ENCODE assay signal across 8 cellular contexts in genomic region chr10:133329401-133330202, GRCh38. TPM values are rescaled to one million over a fixed set of nuclear protein-coding genes. Genes with fewer than 3 reads are reported as not detected.
DNase-seq lines count a peak whose midpoint lies in the region; ATAC-seq, FAIRE-seq and TF ChIP-seq lines count a peak whose summit lies in the region.

No MANE protein-coding gene starts in this region.

- H3K9me3 ChIP-seq in prostate gland: no peaks in the 10 kb centered on the region
- H3K9me3 ChIP-seq in uterus: no peaks in the 10 kb centered on the region

- H3K27me3 ChIP-seq in prostate gland (replicated peaks; ENCODE audit: insufficient read depth) (peaks cover 1% of the 10 kb centered on the region), uterus (peaks cover 20 to 34% of the 10 kb centered on the region in 2 donors)

- H3K4me3 ChIP-seq in prostate gland (no peak overlapping the region), uterus (peak overlapping the region in 1 of 2 donors; percentile 17)

- WGBS in prostate gland: 7% methylated on average over 37 of the region's 37 CpGs

- ATAC-seq in Right ventricle myocardium inferior: peak; percentile 80

- peak; percentile 74 for DNase-seq in GDM1 (lab: John Stamatoyannopoulos, UW)
- DNase-seq in H54 (ENCODE audit: insufficient read length, low spot score): peak; percentile 86
- peak; percentile 75 for DNase-seq in M059J (ENCODE audit: low read depth)
- peak; percentile 65 for DNase-seq in SKM-1 treated with dmso at 0.1 percent for 144 hours (lab: John Stamatoyannopoulos, UW; ENCODE audit: unreplicated experiment)
- DNase-seq in activated naive CD4-positive, alpha-beta T cell treated with anti-CD3 and anti-CD28 coated beads, Interleukin-2, amount 50 U/mL, for 16 hours: peak; percentile 88
- DNase-seq in Right ventricle myocardium inferior (ENCODE audit: missing footprints): peak; percentile 91
- peak; percentile 76 for DNase-seq in prostate gland (ENCODE audit: low spot score)
- DNase-seq in uterus: peak; percentile 79 to 82

- H3K27ac ChIP-seq in prostate gland: no peak overlapping the region
- H3K27ac ChIP-seq in uterus: no peak overlapping the region

- intact Hi-C loops in Right ventricle myocardium inferior (cut with DNase I): loop anchor here (1.0 to 10.0 kb wide), 3 partner anchors 191 to 495 kb away; no protein-coding TSS in a partner anchor
- intact Hi-C loops in prostate gland (cut with DNase I): loop anchor here (5.0 kb wide), 1 partner anchor 188 kb away; no protein-coding TSS in a partner anchor
- intact Hi-C loops in uterus (cut with DNase I; ENCODE audit: low total_unique reads): no loop called here

- TF ChIP-seq CTCF in prostate gland (IDR thresholded peaks at IDR 0.05) (peak; percentile 85 to 90 (median 87)), uterus (IDR thresholded peaks at IDR 0.05) (peak; percentile 80 to 94 (median 82))

- no peak for TF ChIP-seq POLR2A in H54 (IDR thresholded peaks at IDR 0.05; ENCODE audit: low read depth, low read length)
- TF ChIP-seq POLR2A in prostate gland (IDR thresholded peaks at IDR 0.05): no peak
- TF ChIP-seq POLR2A in uterus (IDR thresholded peaks at IDR 0.05): no peak

- H3K4me1 ChIP-seq in prostate gland (replicated peaks): no peaks in the 10 kb centered on the region
- H3K4me1 ChIP-seq in uterus: peaks cover 0 to 4% of the 10 kb centered on the region in 2 donors

- H3K36me3 ChIP-seq in prostate gland (no peaks in the 10 kb centered on the region), uterus (no peaks in the 10 kb centered on the region)

- no peak for FAIRE-seq in H54 (lab: Jason Lieb, UNC)

RNA-seq across cellular contexts. Expression of gene CALY, which starts 7.1 kb away (rescaled TPM):
- total RNA-seq in M059J (2014; rRNA removed; shearing (Covaris generic)): not detected in 2 replicates
- total RNA-seq in Right ventricle myocardium inferior (not detected), prostate gland (1 to 10 TPM in 1 of 2 donors, not detected in 1; 9.4 TPM), uterus (under 1 TPM in 1 of 4 donors, not detected in 3; 0.69 TPM)

RNA-seq across cellular contexts. Expression of gene PRAP1, which starts 17.6 kb away (rescaled TPM):
- not detected in 2 replicates for total RNA-seq in M059J (2014; rRNA removed; shearing (Covaris generic))
- total RNA-seq in Right ventricle myocardium inferior (not detected), prostate gland (1 to 10 TPM in 1 of 2 donors, not detected in 1; 6.6 TPM), uterus (not detected)

RNA-seq across cellular contexts. Expression of gene ZNF511, which starts 20.9 kb away (rescaled TPM):
- 32.5 and 33.3 TPM in 2 replicates for total RNA-seq in M059J (2014; rRNA removed; shearing (Covaris generic))
- 39.4 TPM for total RNA-seq in Right ventricle myocardium inferior
- 10 to 100 TPM; 52.8 to 57.6 TPM for total RNA-seq in prostate gland
- 10 to 100 TPM; 23.1 to 45.5 (median 30.0) TPM for total RNA-seq in uterus

RNA-seq across cellular contexts. Expression of gene TUBGCP2, which starts 20.9 kb away (rescaled TPM):
- 38.6 and 51.9 TPM in 2 replicates for total RNA-seq in M059J (2014; rRNA removed; shearing (Covaris generic))
- total RNA-seq in Right ventricle myocardium inferior (44.7 TPM), prostate gland (10 to 100 TPM; 53.5 to 78.5 TPM), uterus (10 to 100 TPM; 26.8 to 61.9 (median 44.4) TPM)

RNA-seq across cellular contexts. Expression of gene FUOM, which starts 28.2 kb away (rescaled TPM):
- total RNA-seq in M059J (2014; rRNA removed; shearing (Covaris generic)): 0.27 and 6.5 TPM in 2 replicates
- total RNA-seq in Right ventricle myocardium inferior (7.9 TPM), prostate gland (10 to 100 TPM in 1 of 2 donors, 1 to 10 TPM in 1; 8.7 to 11.4 TPM), uterus (10 to 100 TPM in 1 of 4 donors, 1 to 10 TPM in 2, not detected in 1; 2.6 to 13.8 (median 2.9) TPM)
